ENCODE assay signal across 1 cellular context in genomic region chr17:81973432-81973831, GRCh38.
A peak's percentile ranks its signal among the peaks of the same experiment; 100 is the strongest.
TF ChIP-seq lines count a peak whose summit lies in the region.

No MANE protein-coding gene starts in this region.

TF ChIP-seq in HepG2, 621 proteins besides CTCF, POLR2A, EP300 and RAD21:
- TF ChIP-seq ZNF605 (CRISPR knock-in tag; IDR thresholded peaks at IDR 0.05) (peak; percentile 100), ISL2 (CRISPR knock-in tag; IDR thresholded peaks at IDR 0.05) (no peak)
